In genomic region chr3:4125576-4125975, GRCh38 we compare ENCODE assay signal across 10 cellular contexts.
"Had no signal": no experiment of that assay in that cellular context is flagged by ENCODE, and none has a peak within 500 bp of the region (broad histone marks: within the 10 kb centered on the region; RNA-seq: fewer than 3 reads in every experiment).

No MANE protein-coding gene starts in this region.

- ATAC-seq: GM23338, HCT116 had no signal

- DNase-seq: GM23248, GOT3, H7, H9, HCEC 1CT, HFFc6 had no signal

- H3K9ac ChIP-seq: GM23248 had no signal

- H3K36me3 ChIP-seq: HAP-1 had no signal

- H3K27ac Mint-ChIP-seq: GM23338, H9, HFFc6 had no signal

- H3K4me1 Mint-ChIP-seq: GM23338 had no signal

- H3K4me3 ChIP-seq: GM23248, GM23338, HAP-1 had no signal

- H3K27ac ChIP-seq: GM23248 had no signal

- H3K4me2 ChIP-seq: GM23338 had no signal

- H2AFZ ChIP-seq: GM23248, GM23338 had no signal

- FAIRE-seq: H54 had no signal

- H3K4me1 ChIP-seq: HAP-1 had no signal

- H3K9me3 ChIP-seq: HAP-1 had no signal

- H3K4me3 Mint-ChIP-seq: GM23338, H9, HFFc6 had no signal
